27 cellular contexts compared by ENCODE assay signal in the genomic region with DNA sequence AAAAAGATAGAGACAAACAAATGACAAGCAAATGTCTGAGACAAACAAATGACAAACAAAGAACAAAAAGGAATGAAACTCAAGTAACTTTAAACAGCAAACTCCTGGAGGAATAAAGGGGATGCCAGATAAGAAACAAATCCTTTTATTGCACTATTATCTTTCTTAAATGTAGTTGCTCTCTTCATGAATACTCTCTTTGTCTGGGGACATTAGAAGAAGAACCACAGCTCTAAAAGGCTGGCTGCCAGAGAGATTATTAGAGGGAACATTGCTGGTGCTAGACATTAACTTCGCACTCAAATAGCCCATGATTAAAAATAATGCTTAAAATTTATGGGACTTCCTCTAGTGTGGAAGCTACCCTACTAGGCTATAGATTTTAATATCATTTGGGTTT.
"Had no signal": no experiment of that assay in that cellular context is flagged by ENCODE, and none has a peak within 500 bp of the region (broad histone marks: within the 10 kb centered on the region; RNA-seq: fewer than 3 reads in every experiment).

No MANE protein-coding gene starts in this region.

- H3K27me3 ChIP-seq: ascending aorta, breast epithelium, cardiac muscle cell, colonic mucosa, esophagus squamous epithelium had no signal

- H3K9me3 ChIP-seq: ascending aorta, breast epithelium, colonic mucosa, esophagus squamous epithelium had no signal

- DNase-seq: activated CD4-positive, alpha-beta memory T cell treated with anti-CD3 and anti-CD28 coated beads, Interleukin-2, amount 10 ng/mL, durations not matched to agents 7 days and 5 days; activated CD4-positive, alpha-beta T cell treated with anti-CD3 and anti-CD28 coated beads for 36 hours; activated CD4-positive, alpha-beta T cell treated with anti-CD3 and anti-CD28 coated beads, Interleukin-2, amount 10 ng/mL, durations not matched to agents 24 days and 14 days; activated CD4-positive, alpha-beta T cell treated with anti-CD3 and anti-CD28 coated beads, Interleukin-2, amount 50 U/mL, for 4 hours; activated CD4-positive, CD25-positive, alpha-beta regulatory T cell; activated CD4-positive, CD25-positive, alpha-beta regulatory T cell treated with anti-CD3 and anti-CD28 coated beads, Interleukin-2, amount 50 U/mL, for 72 hours; activated CD8-positive, alpha-beta memory T cell treated with anti-CD3 and anti-CD28 coated beads, Interleukin-2, amount 50 U/mL, for 48 hours; activated gamma-delta T cell; activated naive CD4-positive, alpha-beta T cell; activated naive CD4-positive, alpha-beta T cell treated with anti-CD3 and anti-CD28 coated beads, Interleukin-2, amount 10 ng/mL, durations not matched to agents 7 days and 5 days; activated naive CD8-positive, alpha-beta T cell treated with anti-CD3 and anti-CD28 coated beads, Interleukin-2, amount 10 ng/mL, durations not matched to agents 7 days and 5 days; activated T-cell treated with anti-CD3 and anti-CD28 coated beads for 4 hours; activated T-cell treated with anti-CD3 and anti-CD28 coated beads, Interleukin-2, amount 50 U/mL, for 24 hours; activated T-cell treated with anti-CD3 and anti-CD28 coated beads, Interleukin-2, amount 50 U/mL, for 72 hours; central memory CD4-positive, alpha-beta T cell; cerebellar nuclear complex; colonic mucosa; effector CD8-positive, alpha-beta T cell; esophagus squamous epithelium; head of caudate nucleus; T-helper 2 cell had no signal

- H3K9me3 Mint-ChIP-seq: activated naive CD4-positive, alpha-beta T cell treated with anti-CD3 and anti-CD28 coated beads, Interleukin-2, amount 10 ng/mL, durations not matched to agents 7 days and 5 days; brain had no signal

- H3K4me1 Mint-ChIP-seq: activated CD4-positive, alpha-beta memory T cell treated with anti-CD3 and anti-CD28 coated beads, Interleukin-2, amount 10 ng/mL, durations not matched to agents 7 days and 5 days; activated CD4-positive, alpha-beta T cell treated with anti-CD3 and anti-CD28 coated beads for 36 hours; activated CD4-positive, alpha-beta T cell treated with anti-CD3 and anti-CD28 coated beads, Interleukin-2, amount 10 ng/mL, durations not matched to agents 24 days and 14 days; activated naive CD4-positive, alpha-beta T cell treated with anti-CD3 and anti-CD28 coated beads, Interleukin-2, amount 10 ng/mL, durations not matched to agents 7 days and 5 days; activated naive CD8-positive, alpha-beta T cell treated with anti-CD3 and anti-CD28 coated beads, Interleukin-2, amount 10 ng/mL, durations not matched to agents 7 days and 5 days had no signal

- H3K36me3 ChIP-seq: ascending aorta, breast epithelium, cardiac muscle cell, colonic mucosa, esophagus squamous epithelium had no signal

- H3K4me3 Mint-ChIP-seq: activated CD4-positive, alpha-beta memory T cell treated with anti-CD3 and anti-CD28 coated beads, Interleukin-2, amount 10 ng/mL, durations not matched to agents 7 days and 5 days; activated CD4-positive, alpha-beta T cell treated with anti-CD3 and anti-CD28 coated beads for 36 hours; activated CD4-positive, alpha-beta T cell treated with anti-CD3 and anti-CD28 coated beads, Interleukin-2, amount 10 ng/mL, durations not matched to agents 24 days and 14 days; activated naive CD4-positive, alpha-beta T cell treated with anti-CD3 and anti-CD28 coated beads, Interleukin-2, amount 10 ng/mL, durations not matched to agents 7 days and 5 days; activated naive CD8-positive, alpha-beta T cell treated with anti-CD3 and anti-CD28 coated beads, Interleukin-2, amount 10 ng/mL, durations not matched to agents 7 days and 5 days; activated T-cell treated with anti-CD3 and anti-CD28 coated beads, Interleukin-2, amount 50 U/mL, for 24 hours; activated T-cell treated with anti-CD3 and anti-CD28 coated beads, Interleukin-2, amount 50 U/mL, for 72 hours; brain had no signal

- H3K4me3 ChIP-seq: ascending aorta, breast epithelium, cardiac muscle cell, colonic mucosa, esophagus squamous epithelium had no signal

- H3K27me3 Mint-ChIP-seq: activated CD4-positive, alpha-beta memory T cell treated with anti-CD3 and anti-CD28 coated beads, Interleukin-2, amount 10 ng/mL, durations not matched to agents 7 days and 5 days; activated CD4-positive, alpha-beta T cell treated with anti-CD3 and anti-CD28 coated beads for 36 hours; activated CD4-positive, alpha-beta T cell treated with anti-CD3 and anti-CD28 coated beads, Interleukin-2, amount 10 ng/mL, durations not matched to agents 24 days and 14 days; activated naive CD4-positive, alpha-beta T cell treated with anti-CD3 and anti-CD28 coated beads, Interleukin-2, amount 10 ng/mL, durations not matched to agents 7 days and 5 days; activated naive CD8-positive, alpha-beta T cell treated with anti-CD3 and anti-CD28 coated beads, Interleukin-2, amount 10 ng/mL, durations not matched to agents 7 days and 5 days; activated T-cell treated with anti-CD3 and anti-CD28 coated beads, Interleukin-2, amount 50 U/mL, for 24 hours had no signal

- H3K36me3 Mint-ChIP-seq: activated naive CD4-positive, alpha-beta T cell treated with anti-CD3 and anti-CD28 coated beads, Interleukin-2, amount 10 ng/mL, durations not matched to agents 7 days and 5 days; activated naive CD4-positive, alpha-beta T cell treated with anti-CD3 and anti-CD28 coated beads, Interleukin-2, amount 50 U/mL, for 72 hours; activated naive CD8-positive, alpha-beta T cell treated with anti-CD3 and anti-CD28 coated beads, Interleukin-2, amount 10 ng/mL, durations not matched to agents 7 days and 5 days; brain had no signal

- H3K27ac Mint-ChIP-seq: activated CD4-positive, alpha-beta memory T cell treated with anti-CD3 and anti-CD28 coated beads, Interleukin-2, amount 10 ng/mL, durations not matched to agents 7 days and 5 days; activated CD4-positive, alpha-beta T cell treated with anti-CD3 and anti-CD28 coated beads for 36 hours; activated CD4-positive, alpha-beta T cell treated with anti-CD3 and anti-CD28 coated beads, Interleukin-2, amount 10 ng/mL, durations not matched to agents 24 days and 14 days; activated naive CD4-positive, alpha-beta T cell treated with anti-CD3 and anti-CD28 coated beads, Interleukin-2, amount 10 ng/mL, durations not matched to agents 7 days and 5 days; activated naive CD4-positive, alpha-beta T cell treated with anti-CD3 and anti-CD28 coated beads, Interleukin-2, amount 50 U/mL, for 72 hours; activated naive CD8-positive, alpha-beta T cell treated with anti-CD3 and anti-CD28 coated beads, Interleukin-2, amount 10 ng/mL, durations not matched to agents 7 days and 5 days; activated T-cell treated with anti-CD3 and anti-CD28 coated beads, Interleukin-2, amount 50 U/mL, for 24 hours; activated T-cell treated with anti-CD3 and anti-CD28 coated beads, Interleukin-2, amount 50 U/mL, for 72 hours; brain had no signal

- ATAC-seq: activated CD4-positive, alpha-beta T cell treated with anti-CD3 and anti-CD28 coated beads for 36 hours; activated naive CD4-positive, alpha-beta T cell treated with anti-CD3 and anti-CD28 coated beads, Interleukin-2, amount 50 U/mL, for 72 hours; activated T-cell treated with anti-CD3 and anti-CD28 coated beads, Interleukin-2, amount 50 U/mL, for 72 hours had no signal

- H3K27ac ChIP-seq: ascending aorta, breast epithelium, cardiac muscle cell, colonic mucosa, epithelial cell of prostate, esophagus squamous epithelium had no signal

- H3K4me1 ChIP-seq: ascending aorta, breast epithelium, colonic mucosa, esophagus squamous epithelium had no signal
